In the genomic region with DNA sequence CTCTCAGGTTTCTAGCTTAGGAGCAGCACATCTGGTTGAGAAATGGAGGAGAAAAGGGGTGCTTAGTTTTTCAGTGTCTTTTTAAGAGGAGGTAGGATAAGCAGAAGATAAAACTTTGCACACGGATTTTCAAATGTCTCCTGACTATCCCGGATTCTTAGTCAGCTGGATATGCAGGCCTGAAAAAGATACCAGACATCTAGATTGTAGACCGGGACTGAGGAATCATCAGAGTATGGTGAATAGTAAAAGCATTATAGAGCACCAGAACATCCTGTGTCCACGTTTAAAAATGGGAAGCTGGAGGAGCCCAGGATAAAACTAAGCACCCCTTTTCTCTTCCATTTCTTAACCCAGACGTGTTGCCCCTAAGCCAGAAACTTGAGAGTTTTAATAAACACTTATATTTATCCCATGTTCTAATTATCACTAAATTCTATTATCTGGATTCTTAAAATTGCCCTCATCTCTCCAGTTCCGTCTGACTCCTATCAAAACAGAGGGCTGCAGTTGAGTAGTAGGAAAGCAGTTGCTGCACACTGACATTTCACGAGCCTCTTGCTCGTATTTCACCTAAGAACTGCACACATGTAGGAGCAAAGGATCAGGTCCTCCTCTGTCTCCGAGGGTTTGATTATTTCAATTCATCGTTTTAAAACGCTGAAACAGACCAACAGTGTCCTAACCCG, we compare ENCODE assay signal across 1 cellular context.
TF ChIP-seq lines count a peak whose summit lies in the region.

No MANE protein-coding gene starts in this region.

TF ChIP-seq in WTC11, 78 proteins besides CTCF, POLR2A, EP300 and RAD21 (continued from another document):
- TF ChIP-seq KAT7 (CRISPR knock-in tag; IDR thresholded peaks at IDR 0.05; ENCODE audit: borderline replicate concordance) (no peak), ZSCAN18 (CRISPR knock-in tag; IDR thresholded peaks at IDR 0.05) (no peak)
